Comparison of ENCODE assay signal across 8 cellular contexts in genomic region chr2:224584111-224584764, GRCh38. TPM values are rescaled to one million over a fixed set of nuclear protein-coding genes. Genes with fewer than 3 reads are reported as not detected.
DNase-seq lines count a peak whose midpoint lies in the region; ATAC-seq and TF ChIP-seq lines count a peak whose summit lies in the region.

No MANE protein-coding gene starts in this region.

- H3K4me3 ChIP-seq in ovary, result peak overlapping the region; percentile 89

- H3K23ac ChIP-seq in H9 (ENCODE audit: insufficient read length, low read depth, low read length), result no peak overlapping the region

- no peak overlapping the region for H2BK20ac ChIP-seq in H9 (ENCODE audit: low read depth, low read length, poor library complexity, severe bottlenecking)

- peaks cover 5% of the 10 kb centered on the region for H3K23me2 ChIP-seq in H9 (ENCODE audit: insufficient read length, low read depth, low read length, poor library complexity, severe bottlenecking)

- H2BK120ac ChIP-seq in H9 (ENCODE audit: low read depth, low read length, poor library complexity, severe bottlenecking), result no peak overlapping the region

- H3K14ac ChIP-seq in H9 (ENCODE audit: insufficient read depth, low read length), result peak overlapping the region; percentile 59; the same call in 1 of the 2 replicates

- H3K36me3 ChIP-seq in ovary, result no peaks in the 10 kb centered on the region

- H3K27ac Mint-ChIP-seq in H9, result peak overlapping the region; percentile 79 to 97 (median 91); a peak in 6 of 7 replicates
- H3K27ac Mint-ChIP-seq in activated naive CD4-positive, alpha-beta T cell treated with anti-CD3 and anti-CD28 coated beads for 36 hours, result peak overlapping the region; percentile 89
- peak overlapping the region; percentile 97 for H3K27ac Mint-ChIP-seq in glutamatergic neuron (ENCODE audit: unreplicated experiment)

- H2BK5ac ChIP-seq in H9 (ENCODE audit: insufficient read length, low read length), result no peak overlapping the region

- H3K79me2 ChIP-seq in H9 (ENCODE audit: insufficient read depth, low read length), result peaks cover 36% of the 10 kb centered on the region

- H4K20me1 ChIP-seq in H9 (ENCODE audit: control insufficient read depth, insufficient read depth, insufficient read length), result no peaks in the 10 kb centered on the region

- peaks cover 2% of the 10 kb centered on the region for H3K79me1 ChIP-seq in H9 (ENCODE audit: insufficient read depth, low read depth, low read length, poor library complexity, severe bottlenecking)

- DNase-seq in ELR (ENCODE audit: low read depth), result peak; percentile 64
- DNase-seq in H9, result no peak
- DNase-seq in NCI-H526 treated with DMSO at 0.1 percent for 48 hours (lab: John Stamatoyannopoulos, UW), result peak; percentile 11
- DNase-seq in activated naive CD4-positive, alpha-beta T cell treated with anti-CD3 and anti-CD28 coated beads for 36 hours, result peak; percentile 42
- DNase-seq in glutamatergic neuron, result peak; percentile 47
- peak in 3 of 5 donors; percentile 24 to 49 (median 28) for DNase-seq in ovary
- no peak for DNase-seq in GM19240 (ENCODE audit: insufficient read length, low spot score)

- H3K4me1 Mint-ChIP-seq in H9 (peaks cover 40 to 45% of the 10 kb centered on the region in 2 experiments), glutamatergic neuron (ENCODE audit: low read depth, unreplicated experiment) (peaks cover 11% of the 10 kb centered on the region)
- peaks cover 42% of the 10 kb centered on the region for H3K4me1 Mint-ChIP-seq in activated naive CD4-positive, alpha-beta T cell treated with anti-CD3 and anti-CD28 coated beads for 36 hours (ENCODE audit: low read depth)

- TF ChIP-seq POLR2A in ovary (IDR thresholded peaks at IDR 0.05), result no peak

- no peaks in the 10 kb centered on the region for H3K9me3 Mint-ChIP-seq in H9
- H3K9me3 Mint-ChIP-seq in activated naive CD4-positive, alpha-beta T cell treated with anti-CD3 and anti-CD28 coated beads for 36 hours, result no peaks in the 10 kb centered on the region
- peaks cover 8% of the 10 kb centered on the region for H3K9me3 Mint-ChIP-seq in glutamatergic neuron (ENCODE audit: unreplicated experiment)

- no peak overlapping the region for H3K4ac ChIP-seq in H9 (ENCODE audit: low read depth, low read length)

- intact Hi-C loops in activated naive CD4-positive, alpha-beta T cell treated with anti-CD3 and anti-CD28 coated beads for 36 hours (cut with micrococcal nuclease), result loop anchor here (1.0 to 10.0 kb wide), 4 partner anchors 8 to 1929 kb away; partner anchors contain the start of genes FARSB and MRPL44
- intact Hi-C loops in ovary (cut with DNase I), result no loop called here

- no peak overlapping the region for H2AFZ ChIP-seq in H9 (ENCODE audit: low read length)

- H3K4me1 ChIP-seq in H9 (ENCODE audit: insufficient read depth, low read length) (peaks cover 4% of the 10 kb centered on the region; the same call in 1 of the 2 replicates), ovary (ENCODE audit: insufficient read depth) (peaks cover 20% of the 10 kb centered on the region)

- no peaks in the 10 kb centered on the region for H3K9me3 ChIP-seq in H9 (ENCODE audit: control insufficient read depth, low read depth, low read length)
- H3K9me3 ChIP-seq in ovary, result no peaks in the 10 kb centered on the region

- H2AK5ac ChIP-seq in H9 (ENCODE audit: insufficient read length, low read length), result no peak overlapping the region

- no peak overlapping the region for H2BK15ac ChIP-seq in H9 (ENCODE audit: low read depth, low read length)

- H4K5ac ChIP-seq in H9 (ENCODE audit: insufficient read length, low read depth, low read length), result no peak overlapping the region

- no peak overlapping the region for H4K8ac ChIP-seq in H9 (replicated peaks; ENCODE audit: insufficient read length, low read depth, low read length)

- H3T11ph ChIP-seq in H9 (ENCODE audit: low read length), result no peak overlapping the region

- H4K91ac ChIP-seq in H9 (ENCODE audit: insufficient read length, low read depth, low read length), result no peak overlapping the region

- WGBS in H9 (ENCODE audit: extremely low coverage, insufficient read length, low lambda C conversion rate), result no CpG with 5 or more reads among the region's 45 CpGs
- 0 to 1% (median 0%) methylated on average over 37 to 45 of the region's 45 CpGs for WGBS in ovary, 3 donors

- CTCF ChIA-PET in activated naive CD4-positive, alpha-beta T cell treated with anti-CD3 and anti-CD28 coated beads for 36 hours (lab: Charles Lee), result no interaction called here

- H3K56ac ChIP-seq in H9 (ENCODE audit: insufficient read length, low read depth, low read length), result no peak overlapping the region

- H3K4me3 Mint-ChIP-seq in H9 (peak overlapping the region; percentile 96 to 99), glutamatergic neuron (ENCODE audit: unreplicated experiment) (peak overlapping the region; percentile 99)
- H3K4me3 Mint-ChIP-seq in activated naive CD4-positive, alpha-beta T cell treated with anti-CD3 and anti-CD28 coated beads for 36 hours, result peak overlapping the region; percentile 92

- no peak for ATAC-seq in GM21367 (IDR thresholded peaks at IDR 0.05; ENCODE audit: unreplicated experiment)

- no peak overlapping the region for H3K18ac ChIP-seq in H9 (ENCODE audit: insufficient read length, low read depth, low read length)

- no peaks in the 10 kb centered on the region for H3K27me3 Mint-ChIP-seq in H9 (ENCODE audit: low read depth)
- H3K27me3 Mint-ChIP-seq in activated naive CD4-positive, alpha-beta T cell treated with anti-CD3 and anti-CD28 coated beads for 36 hours (ENCODE audit: low read depth), result no peaks in the 10 kb centered on the region
- peaks cover 7% of the 10 kb centered on the region for H3K27me3 Mint-ChIP-seq in glutamatergic neuron (ENCODE audit: unreplicated experiment)

- H3K36me3 Mint-ChIP-seq in H9 (ENCODE audit: insufficient read depth in 1 of 3, low read depth in 3 of 3) (peaks cover 6 to 15% (median 9%) of the 10 kb centered on the region in 3 experiments; a peak in 6 of 7 replicates), glutamatergic neuron (ENCODE audit: unreplicated experiment) (no peaks in the 10 kb centered on the region)
- H3K36me3 Mint-ChIP-seq in activated naive CD4-positive, alpha-beta T cell treated with anti-CD3 and anti-CD28 coated beads for 36 hours (ENCODE audit: low read depth), result peaks cover 22% of the 10 kb centered on the region

- TF ChIP-seq CTCF in H9 (conservative IDR thresholded peaks at IDR 0.05), result no peak
- no peak for TF ChIP-seq CTCF in glutamatergic neuron (IDR thresholded peaks at IDR 0.05; ENCODE audit: partially characterized antibody, unreplicated experiment)
- no peak for TF ChIP-seq CTCF in ovary (IDR thresholded peaks at IDR 0.05)

- H3K4me2 ChIP-seq in H9 (ENCODE audit: insufficient read depth, insufficient read length, low read length), result peak overlapping the region; percentile 80

- H3K27me3 ChIP-seq in H9 (ENCODE audit: insufficient read depth, low read length) (no peaks in the 10 kb centered on the region), ovary (no peaks in the 10 kb centered on the region)

- H3K27ac ChIP-seq in H9 (ENCODE audit: insufficient read length, low read depth, low read length) (no peak overlapping the region), ovary (no peak overlapping the region)

- no peak for TF ChIP-seq EP300 in ovary (IDR thresholded peaks at IDR 0.05)

- peak overlapping the region; percentile 83 for H3K9ac ChIP-seq in H9 (ENCODE audit: extremely low read depth, insufficient read length, low read length)

- no peak overlapping the region for H2BK12ac ChIP-seq in H9 (ENCODE audit: insufficient read length, low read depth, low read length)

RNA-seq across cellular contexts. Expression of gene CUL3, which starts 0.9 kb away (rescaled TPM):
- total RNA-seq in H9 (2021) (108 and 114 TPM in 2 replicates), glutamatergic neuron (ENCODE audit: unreplicated experiment) (99.4 TPM), ovary (10 to 100 TPM; 57.0 to 83.3 (median 71.1) TPM)
- total RNA-seq in activated naive CD4-positive, alpha-beta T cell treated with anti-CD3 and anti-CD28 coated beads for 36 hours, result 10 to 100 TPM; 61.7 to 66.0 TPM
- 10 to 100 TPM; 50.0 to 66.3 TPM for polyA plus RNA-seq in ovary

Comparison
In these comparisons a context has a peak if more than half of its experiments do, and no peak if none do; other contexts are left out.
1. DNase-seq: peak in ELR (single experiment), NCI-H526 treated with DMSO at 0.1 percent for 48 hours (single experiment), activated naive CD4-positive, alpha-beta T cell treated with anti-CD3 and anti-CD28 coated beads for 36 hours (single experiment), glutamatergic neuron (single experiment) and ovary (3 of 5); none in H9 (single experiment) and GM19240 (single experiment).
2. Peak in every context shown above with its lines, with median percentiles within 50 percentile points of each other: H3K27ac Mint-ChIP-seq and H3K4me3 Mint-ChIP-seq.